ENCODE assay signal across 9 cellular contexts in genomic region chr2:234564719-234565118, GRCh38.
DNase-seq lines count a peak whose midpoint lies in the region; ATAC-seq and TF ChIP-seq lines count a peak whose summit lies in the region.
"Had no signal": no experiment of that assay in that cellular context is flagged by ENCODE, and none has a peak within 500 bp of the region (broad histone marks: within the 10 kb centered on the region; RNA-seq: fewer than 3 reads in every experiment).

No MANE protein-coding gene starts in this region.

- no peaks in the 10 kb centered on the region for H3K9me3 ChIP-seq in left lung

- no peak overlapping the region for H3K4me3 Mint-ChIP-seq in activated naive CD4-positive, alpha-beta T cell treated with anti-CD3 and anti-CD28 coated beads, Interleukin-2, amount 10 ng/mL, durations not matched to agents 7 days and 5 days
- no peak overlapping the region for H3K4me3 Mint-ChIP-seq in T-cell

- no peaks in the 10 kb centered on the region for H3K4me1 Mint-ChIP-seq in activated naive CD4-positive, alpha-beta T cell treated with anti-CD3 and anti-CD28 coated beads, Interleukin-2, amount 10 ng/mL, durations not matched to agents 7 days and 5 days
- H3K4me1 Mint-ChIP-seq in T-cell, result peaks cover 0 to 2% (median 0%) of the 10 kb centered on the region in 3 donors

- POLR2A ChIA-PET in BJ (lab: Charles Lee), result interaction anchor here (1.0 kb wide), 1 partner anchor 115 kb away, joined by 5 read pairs; no protein-coding TSS in a partner anchor
- POLR2A ChIA-PET in T-cell (lab: Charles Lee), result interaction anchor here in 1 of 2 donors (1.0 kb wide), 1 partner anchor 10 kb away, joined by 3 read pairs; no protein-coding TSS in a partner anchor

- DNase-seq in BJ (ENCODE audit: low read depth) (peak; percentile 57), NCI-H1105 treated with DMSO at 0.1 percent for 48 hours (lab: John Stamatoyannopoulos, UW) (peak; percentile 96), left lung (no peak), posterior cingulate gyrus (no peak), NCI-H510A (lab: John Stamatoyannopoulos, UW) (no peak), T-cell (no peak)
- no peak for DNase-seq in activated naive CD4-positive, alpha-beta T cell treated with anti-CD3 and anti-CD28 coated beads, Interleukin-2, amount 10 ng/mL, durations not matched to agents 7 days and 5 days

- ATAC-seq in left lung (peak; percentile 25), T-cell (replicated peaks in 1 of 4) (no peak)

- intact Hi-C loops in left lung (cut with DNase I) (no loop called here), posterior cingulate gyrus (cut with DNase I) (loop anchor here (10.0 kb wide), 1 partner anchor 1020 kb away; no protein-coding TSS in a partner anchor)

- no peaks in the 10 kb centered on the region for H3K36me3 ChIP-seq in BJ (ENCODE audit: control insufficient read depth, insufficient read depth, low read length)
- no peaks in the 10 kb centered on the region for H3K36me3 ChIP-seq in left lung

- CTCF ChIA-PET in BJ (lab: Yijun Ruan, JAX) (interaction anchor here (0.5 to 4.5 kb wide), 18 partner anchors 11 to 552 kb away, joined by 3 to 39 read pairs (median 4); no protein-coding TSS in a partner anchor), T-cell (lab: Charles Lee) (interaction anchor here in 1 of 2 donors (0.6 kb wide), 1 partner anchor 19 kb away, joined by 3 read pairs; no protein-coding TSS in a partner anchor)
- CTCF ChIA-PET in activated naive CD4-positive, alpha-beta T cell treated with anti-CD3 and anti-CD28 coated beads, Interleukin-2, amount 10 ng/mL, durations not matched to agents 7 days and 5 days (lab: Charles Lee), result no interaction called here

- peaks cover 9% of the 10 kb centered on the region for H3K27me3 Mint-ChIP-seq in activated naive CD4-positive, alpha-beta T cell treated with anti-CD3 and anti-CD28 coated beads, Interleukin-2, amount 10 ng/mL, durations not matched to agents 7 days and 5 days
- peaks cover 16 to 33% of the 10 kb centered on the region in 2 donors for H3K27me3 Mint-ChIP-seq in T-cell

- H3K9me3 Mint-ChIP-seq in activated naive CD4-positive, alpha-beta T cell treated with anti-CD3 and anti-CD28 coated beads, Interleukin-2, amount 10 ng/mL, durations not matched to agents 7 days and 5 days, result peaks cover 7% of the 10 kb centered on the region
- peaks cover 0 to 7% (median 5%) of the 10 kb centered on the region in 3 donors for H3K9me3 Mint-ChIP-seq in T-cell

- H3K27ac ChIP-seq in VCaP (no peak overlapping the region), left lung (no peak overlapping the region)
- H3K27ac ChIP-seq: epithelial cell of prostate had no signal

- no peaks in the 10 kb centered on the region for H3K36me3 Mint-ChIP-seq in activated naive CD4-positive, alpha-beta T cell treated with anti-CD3 and anti-CD28 coated beads, Interleukin-2, amount 10 ng/mL, durations not matched to agents 7 days and 5 days
- no peaks in the 10 kb centered on the region for H3K36me3 Mint-ChIP-seq in T-cell

- no peaks in the 10 kb centered on the region for H3K27me3 ChIP-seq in BJ (ENCODE audit: control insufficient read depth, insufficient read depth, low read length)
- no peaks in the 10 kb centered on the region for H3K27me3 ChIP-seq in left lung

- TF ChIP-seq CTCF in BJ (IDR thresholded peaks at IDR 0.05; ENCODE audit: insufficient read depth, low read depth, low read length) (peak; percentile 53), VCaP (conservative IDR thresholded peaks at IDR 0.05) (peak; percentile 66), left lung (IDR thresholded peaks at IDR 0.05) (no peak)

- no peak overlapping the region for H3K27ac Mint-ChIP-seq in activated naive CD4-positive, alpha-beta T cell treated with anti-CD3 and anti-CD28 coated beads, Interleukin-2, amount 10 ng/mL, durations not matched to agents 7 days and 5 days
- no peak overlapping the region for H3K27ac Mint-ChIP-seq in T-cell

- no peaks in the 10 kb centered on the region for H3K4me1 ChIP-seq in left lung

- H3K4me3 ChIP-seq in BJ (ENCODE audit: low read depth, low read length), result no peak overlapping the region
- H3K4me3 ChIP-seq in left lung, result no peak overlapping the region

Comparison
In these comparisons a context has a peak if more than half of its experiments do, and no peak if none do; other contexts are left out.
1. DNase-seq: peak in BJ (single experiment) and NCI-H1105 treated with DMSO at 0.1 percent for 48 hours (single experiment); none in left lung (0 of 2), activated naive CD4-positive, alpha-beta T cell treated with anti-CD3 and anti-CD28 coated beads, Interleukin-2, amount 10 ng/mL, durations not matched to agents 7 days and 5 days (single experiment), posterior cingulate gyrus (0 of 10), NCI-H510A (single experiment) and T-cell (0 of 34).
2. CTCF ChIP-seq: peak in BJ (single experiment) and VCaP (single experiment); none in left lung (0 of 2).